Comparison of ENCODE assay signal across 1 cellular context in the genomic region with DNA sequence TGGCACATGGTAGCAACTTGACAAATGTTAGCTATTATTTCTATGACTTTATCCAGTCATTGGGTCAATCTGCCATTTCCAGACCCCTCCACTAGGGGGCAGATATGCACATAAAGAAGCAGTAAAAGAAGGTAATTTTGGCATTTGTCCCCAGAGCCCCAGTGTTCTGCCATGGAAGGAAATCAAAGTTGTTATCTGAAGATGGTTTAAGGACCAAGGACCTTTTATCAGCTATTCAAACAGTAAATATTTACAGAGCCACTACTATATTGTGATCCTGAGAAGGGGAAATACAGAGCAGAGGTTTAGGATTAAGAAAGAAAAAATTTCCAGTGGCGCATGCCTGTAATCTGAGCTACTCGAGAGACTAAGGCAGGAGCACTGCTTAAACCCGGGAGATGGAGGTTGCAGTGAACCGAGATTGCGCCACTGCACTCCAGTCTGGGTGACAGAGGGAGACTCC.
TF ChIP-seq lines count a peak whose summit lies in the region.

No MANE protein-coding gene starts in this region.

TF ChIP-seq in SK-N-SH treated with all-trans-retinoic acid at 6 μM for 48 hours, 23 proteins besides CTCF, POLR2A, EP300 and RAD21 (continued from another document):
- TF ChIP-seq, protein P1, sequence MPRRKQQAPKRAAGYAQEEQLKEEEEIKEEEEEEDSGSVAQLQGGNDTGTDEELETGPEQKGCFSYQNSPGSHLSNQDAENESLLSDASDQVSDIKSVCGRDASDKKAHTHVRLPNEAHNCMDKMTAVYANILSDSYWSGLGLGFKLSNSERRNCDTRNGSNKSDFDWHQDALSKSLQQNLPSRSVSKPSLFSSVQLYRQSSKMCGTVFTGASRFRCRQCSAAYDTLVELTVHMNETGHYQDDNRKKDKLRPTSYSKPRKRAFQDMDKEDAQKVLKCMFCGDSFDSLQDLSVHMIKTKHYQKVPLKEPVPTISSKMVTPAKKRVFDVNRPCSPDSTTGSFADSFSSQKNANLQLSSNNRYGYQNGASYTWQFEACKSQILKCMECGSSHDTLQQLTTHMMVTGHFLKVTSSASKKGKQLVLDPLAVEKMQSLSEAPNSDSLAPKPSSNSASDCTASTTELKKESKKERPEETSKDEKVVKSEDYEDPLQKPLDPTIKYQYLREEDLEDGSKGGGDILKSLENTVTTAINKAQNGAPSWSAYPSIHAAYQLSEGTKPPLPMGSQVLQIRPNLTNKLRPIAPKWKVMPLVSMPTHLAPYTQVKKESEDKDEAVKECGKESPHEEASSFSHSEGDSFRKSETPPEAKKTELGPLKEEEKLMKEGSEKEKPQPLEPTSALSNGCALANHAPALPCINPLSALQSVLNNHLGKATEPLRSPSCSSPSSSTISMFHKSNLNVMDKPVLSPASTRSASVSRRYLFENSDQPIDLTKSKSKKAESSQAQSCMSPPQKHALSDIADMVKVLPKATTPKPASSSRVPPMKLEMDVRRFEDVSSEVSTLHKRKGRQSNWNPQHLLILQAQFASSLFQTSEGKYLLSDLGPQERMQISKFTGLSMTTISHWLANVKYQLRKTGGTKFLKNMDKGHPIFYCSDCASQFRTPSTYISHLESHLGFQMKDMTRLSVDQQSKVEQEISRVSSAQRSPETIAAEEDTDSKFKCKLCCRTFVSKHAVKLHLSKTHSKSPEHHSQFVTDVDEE (CRISPR knock-in tag; IDR thresholded peaks at IDR 0.05) = no peak
